ENCODE assay signal across 17 cellular contexts in the genomic region with DNA sequence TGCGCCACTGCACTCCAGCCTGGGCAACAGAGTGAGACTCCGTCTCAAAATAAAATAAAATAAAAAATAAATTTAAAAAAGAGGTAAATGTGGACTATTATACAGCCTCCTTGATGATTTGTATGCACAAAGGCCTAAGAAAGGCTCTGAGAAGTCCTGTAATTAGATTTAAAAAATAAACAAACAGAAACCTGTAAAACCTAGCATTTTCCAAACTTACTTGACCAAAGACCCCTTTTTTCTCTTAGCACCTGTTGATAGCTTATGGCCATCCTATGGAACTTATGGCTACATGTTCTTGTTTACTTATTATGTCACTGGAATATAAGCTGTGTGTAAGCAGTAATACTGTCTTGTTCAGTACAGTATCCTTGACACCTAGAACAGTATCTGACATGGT. TPM values are rescaled to one million over a fixed set of nuclear protein-coding genes. Genes with fewer than 3 reads are reported as not detected.
DNase-seq lines count a peak whose midpoint lies in the region; ATAC-seq and TF ChIP-seq lines count a peak whose summit lies in the region.
"Had no signal": no experiment of that assay in that cellular context is flagged by ENCODE, and none has a peak within 500 bp of the region (broad histone marks: within the 10 kb centered on the region; RNA-seq: fewer than 3 reads in every experiment).

No MANE protein-coding gene starts in this region.

- H3K4me1 ChIP-seq in CD8-positive, alpha-beta T cell (ENCODE audit: insufficient read depth, low read length), result peaks cover 21% of the 10 kb centered on the region
- peaks cover 0 to 30% (median 12%) of the 10 kb centered on the region in 12 donors for H3K4me1 ChIP-seq in heart left ventricle

- intact Hi-C loops in CD8-positive, alpha-beta T cell (cut with DNase I, micrococcal nuclease), result no loop called here
- intact Hi-C loops in heart left ventricle (cut with DNase I), result no loop called here

- WGBS in heart left ventricle, 4 donors, result 98 to 99% (median 98%) methylated on average over 2 of the region's 2 CpGs

- CTCF ChIA-PET in CD8-positive, alpha-beta T cell (lab: Charles Lee), result no interaction called here

- no peak for TF ChIP-seq POLR2A in heart left ventricle (IDR thresholded peaks at IDR 0.05)

- H3K27ac Mint-ChIP-seq in activated T-cell treated with anti-CD3 and anti-CD28 coated beads, Interleukin-2, amount 50 U/mL, for 24 hours, result peak overlapping the region; percentile 42
- H3K27ac Mint-ChIP-seq in CD8-positive, alpha-beta T cell, result peak overlapping the region; percentile 6
- H3K27ac Mint-ChIP-seq in activated T-helper 17 cell treated with anti-CD3 and anti-CD28 coated beads, Interleukin-2, amount 50 U/mL, for 72 hours, result peak overlapping the region; percentile 60
- peak overlapping the region; percentile 46 for H3K27ac Mint-ChIP-seq in stimulated activated effector memory CD8-positive, alpha-beta T cell treated with anti-CD3 and anti-CD28 coated beads, Interleukin-12 subunit alpha, Interleukin-12 subunit beta, amount 100 ng/mL, for 72 hours
- H3K27ac Mint-ChIP-seq: CD4-positive, alpha-beta T cell; GM23338; H9 had no signal

- DNase-seq in activated T-cell treated with anti-CD3 and anti-CD28 coated beads, Interleukin-2, amount 50 U/mL, for 24 hours, result no peak
- no peak for DNase-seq in activated T-cell treated with anti-CD3 and anti-CD28 coated beads, Interleukin-2, amount 50 U/mL, for 48 hours
- no peak for DNase-seq in CD8-positive, alpha-beta T cell
- DNase-seq in stimulated activated effector memory CD8-positive, alpha-beta T cell treated with anti-CD3 and anti-CD28 coated beads, Interleukin-12 subunit alpha, Interleukin-12 subunit beta, amount 100 ng/mL, for 72 hours (ENCODE audit: low spot score in 2 of 2), result no peak
- DNase-seq in GM19238 (ENCODE audit: insufficient read length, low spot score) (no peak), heart left ventricle (no peak)
- DNase-seq: ACHN; CD4-positive, alpha-beta T cell; COR-L47; DMS153; DMS79 treated with DMSO at 0.1 percent for 48 hours; EL; H9 had no signal

- no peak overlapping the region for H3K4me3 Mint-ChIP-seq in activated T-cell treated with anti-CD3 and anti-CD28 coated beads, Interleukin-2, amount 50 U/mL, for 24 hours
- no peak overlapping the region for H3K4me3 Mint-ChIP-seq in CD8-positive, alpha-beta T cell
- H3K4me3 Mint-ChIP-seq in activated T-helper 17 cell treated with anti-CD3 and anti-CD28 coated beads, Interleukin-2, amount 50 U/mL, for 72 hours, result peak overlapping the region; percentile 3
- H3K4me3 Mint-ChIP-seq in stimulated activated effector memory CD8-positive, alpha-beta T cell treated with anti-CD3 and anti-CD28 coated beads, Interleukin-12 subunit alpha, Interleukin-12 subunit beta, amount 100 ng/mL, for 72 hours, result no peak overlapping the region
- H3K4me3 Mint-ChIP-seq: CD4-positive, alpha-beta T cell; GM23338; H9 had no signal

- no peaks in the 10 kb centered on the region for H3K9me3 Mint-ChIP-seq in activated T-cell treated with anti-CD3 and anti-CD28 coated beads, Interleukin-2, amount 50 U/mL, for 24 hours
- no peaks in the 10 kb centered on the region for H3K9me3 Mint-ChIP-seq in CD8-positive, alpha-beta T cell
- no peaks in the 10 kb centered on the region for H3K9me3 Mint-ChIP-seq in activated T-helper 17 cell treated with anti-CD3 and anti-CD28 coated beads, Interleukin-2, amount 50 U/mL, for 72 hours
- no peaks in the 10 kb centered on the region for H3K9me3 Mint-ChIP-seq in stimulated activated effector memory CD8-positive, alpha-beta T cell treated with anti-CD3 and anti-CD28 coated beads, Interleukin-12 subunit alpha, Interleukin-12 subunit beta, amount 100 ng/mL, for 72 hours
- H3K9me3 Mint-ChIP-seq: CD4-positive, alpha-beta T cell; GM23338; H9 had no signal

- H3K27ac ChIP-seq in CD8-positive, alpha-beta T cell (ENCODE audit: low read depth, low read length), result no peak overlapping the region
- no peak overlapping the region for H3K27ac ChIP-seq in heart left ventricle
- H3K27ac ChIP-seq: BLaER1 treated with 17β-estradiol and CSF1 and Interleukin-3, amounts not matched to agents 10 nM and 100 nM had no signal

- H3K27me3 Mint-ChIP-seq in activated T-cell treated with anti-CD3 and anti-CD28 coated beads, Interleukin-2, amount 50 U/mL, for 24 hours, result no peaks in the 10 kb centered on the region
- H3K27me3 Mint-ChIP-seq in CD8-positive, alpha-beta T cell (ENCODE audit: low read depth), result no peaks in the 10 kb centered on the region
- no peaks in the 10 kb centered on the region for H3K27me3 Mint-ChIP-seq in activated T-helper 17 cell treated with anti-CD3 and anti-CD28 coated beads, Interleukin-2, amount 50 U/mL, for 72 hours
- H3K27me3 Mint-ChIP-seq: CD4-positive, alpha-beta T cell had no signal

- peaks cover 89% of the 10 kb centered on the region for H3K36me3 Mint-ChIP-seq in activated T-cell treated with anti-CD3 and anti-CD28 coated beads, Interleukin-2, amount 50 U/mL, for 24 hours (ENCODE audit: low read depth)
- peaks cover 63% of the 10 kb centered on the region for H3K36me3 Mint-ChIP-seq in CD8-positive, alpha-beta T cell
- peaks cover 97% of the 10 kb centered on the region for H3K36me3 Mint-ChIP-seq in activated T-helper 17 cell treated with anti-CD3 and anti-CD28 coated beads, Interleukin-2, amount 50 U/mL, for 72 hours (ENCODE audit: low read depth)
- peaks cover 99% of the 10 kb centered on the region for H3K36me3 Mint-ChIP-seq in stimulated activated effector memory CD8-positive, alpha-beta T cell treated with anti-CD3 and anti-CD28 coated beads, Interleukin-12 subunit alpha, Interleukin-12 subunit beta, amount 100 ng/mL, for 72 hours

- POLR2A ChIA-PET in CD8-positive, alpha-beta T cell (lab: Charles Lee), result interaction anchor here (1.3 kb wide), 1 partner anchor 33 kb away, joined by 3 read pairs; no protein-coding TSS in a partner anchor

- H3K4me1 Mint-ChIP-seq in activated T-cell treated with anti-CD3 and anti-CD28 coated beads, Interleukin-2, amount 50 U/mL, for 24 hours (ENCODE audit: low read depth), result peaks cover 41% of the 10 kb centered on the region
- H3K4me1 Mint-ChIP-seq in CD8-positive, alpha-beta T cell (ENCODE audit: low read depth), result peaks cover 35% of the 10 kb centered on the region
- peaks cover 31% of the 10 kb centered on the region for H3K4me1 Mint-ChIP-seq in activated T-helper 17 cell treated with anti-CD3 and anti-CD28 coated beads, Interleukin-2, amount 50 U/mL, for 72 hours
- H3K4me1 Mint-ChIP-seq in stimulated activated effector memory CD8-positive, alpha-beta T cell treated with anti-CD3 and anti-CD28 coated beads, Interleukin-12 subunit alpha, Interleukin-12 subunit beta, amount 100 ng/mL, for 72 hours, result peaks cover 32% of the 10 kb centered on the region
- H3K4me1 Mint-ChIP-seq: GM23338 had no signal

- no peak overlapping the region for H3K4me3 ChIP-seq in CD8-positive, alpha-beta T cell (ENCODE audit: low read depth, low read length)
- no peak overlapping the region for H3K4me3 ChIP-seq in heart left ventricle
- H3K4me3 ChIP-seq: BLaER1 treated with 17β-estradiol and CSF1 and Interleukin-3, amounts not matched to agents 10 nM and 100 nM; GM23338 had no signal

- peaks cover 22% of the 10 kb centered on the region for H3K36me3 ChIP-seq in CD8-positive, alpha-beta T cell (ENCODE audit: insufficient read depth, low read length)
- H3K36me3 ChIP-seq in heart left ventricle, result peaks cover 0 to 83% (median 77%) of the 10 kb centered on the region in 9 donors

- H3K9me3 ChIP-seq in CD8-positive, alpha-beta T cell (ENCODE audit: low read length), result no peaks in the 10 kb centered on the region
- H3K9me3 ChIP-seq in heart left ventricle, result no peaks in the 10 kb centered on the region
- H3K9me3 ChIP-seq: BLaER1 treated with 17β-estradiol and CSF1 and Interleukin-3, amounts not matched to agents 10 nM and 100 nM had no signal

- no peaks in the 10 kb centered on the region for H3K27me3 ChIP-seq in CD8-positive, alpha-beta T cell (ENCODE audit: insufficient read depth, low read length)
- no peaks in the 10 kb centered on the region for H3K27me3 ChIP-seq in heart left ventricle
- H3K27me3 ChIP-seq: BLaER1 treated with 17β-estradiol and CSF1 and Interleukin-3, amounts not matched to agents 10 nM and 100 nM had no signal

- no peak for ATAC-seq in CD8-positive, alpha-beta T cell
- ATAC-seq in activated T-helper 17 cell treated with anti-CD3 and anti-CD28 coated beads, Interleukin-2, amount 50 U/mL, for 72 hours (replicated peaks), result no peak
- ATAC-seq in stimulated activated effector memory CD8-positive, alpha-beta T cell treated with anti-CD3 and anti-CD28 coated beads, Interleukin-12 subunit alpha, Interleukin-12 subunit beta, amount 100 ng/mL, for 72 hours, result no peak
- no peak for ATAC-seq in heart left ventricle
- ATAC-seq: GM23338, HepG2 had no signal

- TF ChIP-seq CTCF in CD8-positive, alpha-beta T cell (IDR thresholded peaks at IDR 0.05), result no peak
- no peak for TF ChIP-seq CTCF in heart left ventricle (IDR thresholded peaks at IDR 0.05)

RNA-seq across cellular contexts. Expression of a gene that starts 5.7 kb away (rescaled TPM):
- total RNA-seq in CD8-positive, alpha-beta T cell, result 10 to 100 TPM; 84.5 to 94.6 TPM
- total RNA-seq in activated T-helper 17 cell treated with anti-CD3 and anti-CD28 coated beads, Interleukin-2, amount 50 U/mL, for 72 hours, result 10 to 100 TPM; 28.8 to 44.0 TPM
- 10 to 100 TPM in 8 of 9 donors, 1 to 10 TPM in 1; 6.9 to 18.3 (median 13.2) TPM for total RNA-seq in heart left ventricle
- polyA plus RNA-seq in heart left ventricle, result 10 to 100 TPM; 18.7 to 24.5 TPM

RNA-seq across cellular contexts. Expression of a gene that starts 8.6 kb away (rescaled TPM):
- 100 to 1,000 TPM; 109 to 112 TPM for total RNA-seq in CD8-positive, alpha-beta T cell
- 100 to 1,000 TPM; 111 to 180 TPM for total RNA-seq in activated T-helper 17 cell treated with anti-CD3 and anti-CD28 coated beads, Interleukin-2, amount 50 U/mL, for 72 hours
- total RNA-seq in heart left ventricle, result 100 to 1,000 TPM; 110 to 142 (median 123) TPM
- 100 to 1,000 TPM in 1 of 2 donors, 10 to 100 TPM in 1; 87.7 to 214 TPM for polyA plus RNA-seq in heart left ventricle

RNA-seq across cellular contexts. Expression of a gene that starts 41.6 kb away (rescaled TPM):
- 100 to 1,000 TPM; 104 to 108 TPM for total RNA-seq in CD8-positive, alpha-beta T cell
- 10 to 100 TPM; 76.6 to 82.0 TPM for total RNA-seq in activated T-helper 17 cell treated with anti-CD3 and anti-CD28 coated beads, Interleukin-2, amount 50 U/mL, for 72 hours
- total RNA-seq in heart left ventricle, result 10 to 100 TPM; 57.8 to 95.7 (median 73.3) TPM
- 10 to 100 TPM; 57.4 to 65.5 TPM for polyA plus RNA-seq in heart left ventricle

Comparison
In these comparisons a context has a peak if more than half of its experiments do, and no peak if none do; other contexts are left out.
1. H3K27ac Mint-ChIP-seq: peak in every context shown above with its lines; median percentile 60 in activated T-helper 17 cell treated with anti-CD3 and anti-CD28 coated beads, Interleukin-2, amount 50 U/mL, for 72 hours; 46 in stimulated activated effector memory CD8-positive, alpha-beta T cell treated with anti-CD3 and anti-CD28 coated beads, Interleukin-12 subunit alpha, Interleukin-12 subunit beta, amount 100 ng/mL, for 72 hours; 42 in activated T-cell treated with anti-CD3 and anti-CD28 coated beads, Interleukin-2, amount 50 U/mL, for 24 hours; 6 in CD8-positive, alpha-beta T cell.